In genomic region chr13:97257800-97258799, GRCh38 we compare ENCODE assay signal across 1 cellular context.
TF ChIP-seq lines count a peak whose summit lies in the region.

No MANE protein-coding gene starts in this region.

TF ChIP-seq in HCT116, 20 proteins besides CTCF, POLR2A, EP300 and RAD21 (continued from another document):
- TF ChIP-seq TCF7L2 (IDR thresholded peaks at IDR 0.05; ENCODE audit: borderline replicate concordance, extremely low read depth, insufficient read depth, insufficient read length) = peak; percentile 81
- no peak for TF ChIP-seq EZH2 (IDR thresholded peaks at IDR 0.05)
- peak; percentile 24; the same call in 1 of the 2 replicates for TF ChIP-seq POLR2AphosphoS5 (IDR thresholded peaks at IDR 0.05; ENCODE audit: low read depth, low read length)
- TF ChIP-seq YY1 (IDR thresholded peaks at IDR 0.05; ENCODE audit: extremely low read depth, insufficient replicate concordance, low read depth, low read length) = no peak
